ENCODE assay signal across 7 cellular contexts in the genomic region with DNA sequence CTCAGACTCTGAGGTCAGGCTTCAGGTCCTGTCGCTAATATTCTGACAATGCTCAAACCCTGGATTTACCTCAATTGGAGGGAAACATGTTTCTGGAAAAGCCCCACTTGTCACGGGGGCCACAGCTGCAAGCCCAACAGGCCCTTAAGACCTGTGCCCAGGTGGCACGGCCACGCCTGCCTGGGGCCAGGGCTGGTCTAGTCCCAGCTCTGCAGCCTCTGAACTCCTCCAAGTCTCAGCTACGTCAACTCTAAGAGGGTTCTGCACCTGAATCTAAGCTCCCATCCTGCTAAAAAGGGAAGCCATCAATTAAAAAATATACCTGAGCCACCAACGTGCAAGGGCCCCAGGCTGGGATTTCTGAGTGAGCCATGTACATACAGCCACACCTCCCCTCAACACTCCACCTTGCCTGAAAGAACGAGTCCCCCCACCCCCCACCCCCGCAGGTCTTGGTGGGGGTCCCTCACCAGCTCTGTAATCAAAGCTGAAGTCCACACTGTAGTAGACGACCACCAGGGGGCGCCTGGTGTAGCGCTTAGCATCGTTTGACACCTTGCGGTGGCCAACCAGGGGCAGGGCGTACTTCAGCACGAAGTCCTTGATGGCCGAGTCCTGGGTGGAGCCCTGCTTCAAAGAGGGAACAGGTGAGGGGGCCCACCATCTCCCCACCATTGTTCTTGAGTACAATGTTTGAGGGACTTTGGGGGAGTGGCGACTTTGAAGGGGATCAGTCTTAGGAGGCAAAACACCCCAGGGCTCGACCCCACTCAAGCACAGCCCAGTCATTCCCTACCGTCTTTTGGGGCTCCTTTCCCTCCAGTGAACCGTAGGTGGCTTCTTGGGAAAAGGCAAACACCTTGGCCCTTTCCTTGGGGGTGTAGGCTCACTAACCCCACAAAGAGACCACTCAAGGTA. TPM values are rescaled to one million over a fixed set of nuclear protein-coding genes. Genes with fewer than 3 reads are reported as not detected.
A peak's percentile ranks its signal among the peaks of the same experiment; 100 is the strongest.
DNase-seq lines count a peak whose midpoint lies in the region; ATAC-seq, FAIRE-seq and TF ChIP-seq lines count a peak whose summit lies in the region.

No MANE protein-coding gene starts in this region.

- TF ChIP-seq POLR2A in GM12892 (IDR thresholded peaks at IDR 0.05; ENCODE audit: low read depth, low read length) (no peak), endothelial cell of umbilical vein (IDR thresholded peaks at IDR 0.05; ENCODE audit: low read depth, low read length) (no peak)

- H3K4me1 Mint-ChIP-seq in activated CD8-positive, alpha-beta memory T cell treated with anti-CD3 and anti-CD28 coated beads, Interleukin-2, amount 10 ng/mL, durations not matched to agents 7 days and 5 days: peaks cover 4% of the 10 kb centered on the region
- peaks cover 0 to 14% (median 12%) of the 10 kb centered on the region in 3 donors for H3K4me1 Mint-ChIP-seq in naive B cell

- no peak overlapping the region for H2AFZ ChIP-seq in endothelial cell of umbilical vein (ENCODE audit: low read depth, low read length)

- peak; percentile 66 to 91 for TF ChIP-seq CTCF in endothelial cell of umbilical vein (IDR thresholded peaks at IDR 0.05; ENCODE audit: extremely low read depth in 1 of 2, insufficient read depth in 1 of 2, low read depth in 1 of 2, low read length in 2 of 2)

- H4K20me1 ChIP-seq in endothelial cell of umbilical vein (replicated peaks; ENCODE audit: control insufficient read depth, extremely low read depth, insufficient read depth, low read length): no peaks in the 10 kb centered on the region

- DNase-seq in GM12892 (ENCODE audit: insufficient read length) (peak; percentile 71), NCI-H2227 treated with DMSO at 0.1 percent for 48 hours (lab: John Stamatoyannopoulos, UW) (peak; percentile 42), endothelial cell of umbilical vein (ENCODE audit: low read depth, low spot score) (peak; percentile 65), naive B cell (peak; percentile 71)
- peak; percentile 86 for DNase-seq in activated CD8-positive, alpha-beta memory T cell treated with anti-CD3 and anti-CD28 coated beads, Interleukin-2, amount 10 ng/mL, durations not matched to agents 7 days and 5 days
- peak; percentile 46 to 71 for DNase-seq in stimulated activated CD8-positive, alpha-beta memory T cell treated with anti-CD3 and anti-CD28 coated beads, Interleukin-7, amount 100 ng/mL, for 48 hours (ENCODE audit: extremely low read depth in 1 of 2, low read depth in 1 of 2)

- no peaks in the 10 kb centered on the region for H3K79me2 ChIP-seq in endothelial cell of umbilical vein (ENCODE audit: control insufficient read depth, insufficient read depth, low read length)

- POLR2A ChIA-PET in endothelial cell of umbilical vein (lab: Charles Lee): no interaction called here

- H3K9me3 ChIP-seq in endothelial cell of umbilical vein (replicated peaks; ENCODE audit: control insufficient read depth, insufficient read depth, low read length): no peaks in the 10 kb centered on the region

- intact Hi-C loops in endothelial cell of umbilical vein (cut with micrococcal nuclease): loop anchor here (1.0 kb wide), 3 partner anchors 23 to 85 kb away; partner anchors contain the start of genes PDIA4 and ZNF786

- peaks cover 23 to 68% of the 10 kb centered on the region in 2 experiments for H3K36me3 ChIP-seq in endothelial cell of umbilical vein (ENCODE audit: control insufficient read depth in 2 of 2, extremely low read depth in 1 of 2, insufficient read depth in 2 of 2, low read length in 2 of 2)

- H3K9me3 Mint-ChIP-seq in activated CD8-positive, alpha-beta memory T cell treated with anti-CD3 and anti-CD28 coated beads, Interleukin-2, amount 10 ng/mL, durations not matched to agents 7 days and 5 days (ENCODE audit: low read depth): no peaks in the 10 kb centered on the region
- no peaks in the 10 kb centered on the region for H3K9me3 Mint-ChIP-seq in naive B cell

- H3K9ac ChIP-seq in endothelial cell of umbilical vein (replicated peaks; ENCODE audit: extremely low read depth, insufficient read depth, low read length): no peak overlapping the region

- dilution Hi-C loops in endothelial cell of umbilical vein (cut with MboI; ENCODE audit: extremely low pct_ligation_motif_present, low sequenced_read_pairs): no loop called here

- H3K27ac Mint-ChIP-seq in activated CD8-positive, alpha-beta memory T cell treated with anti-CD3 and anti-CD28 coated beads, Interleukin-2, amount 10 ng/mL, durations not matched to agents 7 days and 5 days: peak overlapping the region; percentile 67
- peak overlapping the region in 3 of 6 donors; percentile 28 to 89 (median 29) for H3K27ac Mint-ChIP-seq in naive B cell

- no peaks in the 10 kb centered on the region for H3K27me3 ChIP-seq in endothelial cell of umbilical vein (ENCODE audit: control insufficient read depth in 2 of 2, insufficient read depth in 2 of 2, low read length in 2 of 2)

- H3K4me3 ChIP-seq in endothelial cell of umbilical vein (replicated peaks in 1 of 3; ENCODE audit: insufficient read depth in 1 of 3, low read depth in 1 of 3, low read length in 3 of 3): no peak overlapping the region

- no peak overlapping the region for H3K27ac ChIP-seq in endothelial cell of umbilical vein (ENCODE audit: insufficient read depth, low read depth, low read length)

- no peaks in the 10 kb centered on the region for H3K27me3 Mint-ChIP-seq in activated CD8-positive, alpha-beta memory T cell treated with anti-CD3 and anti-CD28 coated beads, Interleukin-2, amount 10 ng/mL, durations not matched to agents 7 days and 5 days
- H3K27me3 Mint-ChIP-seq in naive B cell: no peaks in the 10 kb centered on the region

- no peak overlapping the region for H3K4me2 ChIP-seq in endothelial cell of umbilical vein (ENCODE audit: insufficient read depth, low read length)

- H3K36me3 Mint-ChIP-seq in activated CD8-positive, alpha-beta memory T cell treated with anti-CD3 and anti-CD28 coated beads, Interleukin-2, amount 10 ng/mL, durations not matched to agents 7 days and 5 days: peaks cover 24% of the 10 kb centered on the region
- peaks cover 4 to 6% of the 10 kb centered on the region in 2 donors for H3K36me3 Mint-ChIP-seq in naive B cell

- FAIRE-seq in GM12892 (lab: Jason Lieb, UNC) (peak; percentile 87), endothelial cell of umbilical vein (lab: Jason Lieb, UNC) (peak; percentile 71)

- H3K4me3 Mint-ChIP-seq in activated CD8-positive, alpha-beta memory T cell treated with anti-CD3 and anti-CD28 coated beads, Interleukin-2, amount 10 ng/mL, durations not matched to agents 7 days and 5 days: no peak overlapping the region
- no peak overlapping the region for H3K4me3 Mint-ChIP-seq in naive B cell

- H3K9me1 ChIP-seq in endothelial cell of umbilical vein (replicated peaks; ENCODE audit: control insufficient read depth, extremely low read depth, insufficient read depth, low read length): no peaks in the 10 kb centered on the region

- ATAC-seq in HG02870 (IDR thresholded peaks at IDR 0.05; ENCODE audit: unreplicated experiment): peak; percentile 71
- peak; percentile 88 for ATAC-seq in activated CD8-positive, alpha-beta memory T cell treated with anti-CD3 and anti-CD28 coated beads, Interleukin-2, amount 10 ng/mL, durations not matched to agents 7 days and 5 days
- peak; percentile 96 for ATAC-seq in naive B cell (ENCODE audit: low read depth in 2 of 2)

- CTCF ChIA-PET in activated CD8-positive, alpha-beta memory T cell treated with anti-CD3 and anti-CD28 coated beads, Interleukin-2, amount 10 ng/mL, durations not matched to agents 7 days and 5 days (lab: Charles Lee): interaction anchor here (0.6 to 8.7 kb wide), 30 partner anchors 9 to 421 kb away, joined by 3 to 109 read pairs (median 4); partner anchors contain the start of genes PDIA4, ZNF425 and ZNF786
- CTCF ChIA-PET in endothelial cell of umbilical vein (lab: Charles Lee): interaction anchor here (0.5 to 4.9 kb wide), 30 partner anchors 8 to 593 kb away, joined by 3 to 146 read pairs (median 5); partner anchors contain the start of genes PDIA4, ZNF282, ZNF398 and ZNF425

- H3K4me1 ChIP-seq in endothelial cell of umbilical vein (ENCODE audit: control insufficient read depth, extremely low read depth, insufficient read depth, low read length): no peaks in the 10 kb centered on the region

- no TSS peak for BruUV-seq in endothelial cell of umbilical vein (replicated peaks; lab: Mats Ljungman, UMichigan)

TF ChIP-seq in endothelial cell of umbilical vein, 7 proteins besides CTCF, POLR2A, EP300 and RAD21:
- no peak for TF ChIP-seq JUN (IDR thresholded peaks at IDR 0.05; ENCODE audit: borderline replicate concordance, insufficient read depth, insufficient read length, low read depth)
- no peak for TF ChIP-seq POLR2AphosphoS5 (IDR thresholded peaks at IDR 0.05; ENCODE audit: insufficient read depth, low read depth, low read length)
- no peak for TF ChIP-seq MYC (IDR thresholded peaks at IDR 0.05; ENCODE audit: low read depth, low read length)
- TF ChIP-seq FOS (IDR thresholded peaks at IDR 0.05; ENCODE audit: borderline replicate concordance, insufficient read depth, low read length): no peak
- TF ChIP-seq MAX (IDR thresholded peaks at IDR 0.05; ENCODE audit: insufficient read depth, insufficient read length): no peak
- no peak for TF ChIP-seq GATA2 (IDR thresholded peaks at IDR 0.05; ENCODE audit: insufficient read depth, insufficient read length, low read depth, low read length)
- TF ChIP-seq EZH2 (IDR thresholded peaks at IDR 0.05; ENCODE audit: borderline replicate concordance, low read depth, low read length, severe bottlenecking): no peak

RNA-seq across cellular contexts. Expression of gene PDIA4, which starts 22.6 kb away (rescaled TPM):
- 73.4 TPM for polyA plus RNA-seq in GM12892 (2012; ENCODE audit: missing spikeins)
- 10 to 100 TPM; 82.3 to 99.4 TPM for total RNA-seq in activated CD8-positive, alpha-beta memory T cell treated with anti-CD3 and anti-CD28 coated beads, Interleukin-2, amount 10 ng/mL, durations not matched to agents 7 days and 5 days
- 306 and 308 TPM in 2 replicates for total RNA-seq in endothelial cell of umbilical vein
- polyA plus RNA-seq in endothelial cell of umbilical vein (179 and 217 TPM in 2 replicates), naive B cell (ENCODE audit: low read depth in 6 of 6) (100 to 1,000 TPM in 1 of 6 donors, 10 to 100 TPM in 5; 66.3 to 102 (median 78.2) TPM)
- polyA plus RNA-seq in endothelial cell of umbilical vein (2011; cell fraction: cytosol; rRNA removed): 278 and 295 TPM in 2 replicates
- 196 and 233 TPM in 2 replicates for polyA plus RNA-seq in endothelial cell of umbilical vein (2011; cell fraction: nucleus; rRNA removed)
- polyA plus RNA-seq in endothelial cell of umbilical vein (2012): 240 TPM in 2 replicates
- polyA minus RNA-seq in endothelial cell of umbilical vein: 214 and 238 TPM in 2 replicates
- polyA minus RNA-seq in endothelial cell of umbilical vein (2011; cell fraction: cytosol; rRNA and poly(A)+ RNA removed): 47.5 TPM
- polyA minus RNA-seq in endothelial cell of umbilical vein (2011; cell fraction: nucleus; rRNA and poly(A)+ RNA removed): 46.8 and 49.6 TPM in 2 replicates
